Comparison of ENCODE assay signal across 8 cellular contexts in the genomic region with DNA sequence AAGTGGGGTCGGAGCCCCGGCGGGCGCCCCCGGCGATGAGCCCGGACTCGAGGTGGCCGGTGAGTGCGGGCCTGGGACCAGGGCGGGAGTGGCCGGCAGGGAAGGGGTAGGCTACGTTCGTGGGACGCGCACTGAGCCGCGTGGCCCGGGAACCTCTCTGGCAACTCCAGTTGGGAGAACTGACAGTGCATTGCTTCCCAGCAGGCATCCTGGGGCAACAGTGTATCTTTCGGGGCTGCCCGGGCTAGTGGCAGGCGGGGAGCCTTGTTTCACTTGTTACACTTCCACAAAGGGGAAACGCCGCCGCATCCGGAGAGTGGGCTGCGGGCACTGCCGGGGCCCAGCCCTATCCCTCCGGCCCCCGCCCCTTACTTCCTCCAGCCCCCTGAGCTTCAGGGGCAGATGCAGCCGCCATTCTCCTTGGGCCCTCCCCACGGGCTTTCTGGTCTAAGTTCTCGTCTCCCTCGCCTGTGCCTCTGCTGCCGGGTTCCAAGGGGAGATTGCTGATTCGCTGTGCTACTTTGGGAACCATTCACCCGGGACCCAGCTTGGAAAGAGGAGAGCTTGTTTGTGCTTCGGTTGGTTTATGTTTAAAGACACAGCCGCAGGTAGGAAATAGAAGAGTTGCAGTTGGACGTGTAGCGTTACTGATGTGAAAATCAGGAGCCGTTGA. TPM values are rescaled to one million over a fixed set of nuclear protein-coding genes. Genes with fewer than 3 reads are reported as not detected.
DNase-seq lines count a peak whose midpoint lies in the region; TF ChIP-seq lines count a peak whose summit lies in the region.

No MANE protein-coding gene starts in this region.

- H3K9me3 ChIP-seq in endocrine pancreas (ENCODE audit: control insufficient read depth, low read length) (no peaks in the 10 kb centered on the region), muscle layer of duodenum (ENCODE audit: control insufficient read depth in 1 of 2, low read length in 2 of 2) (no peaks in the 10 kb centered on the region)

- H3K4me1 ChIP-seq in endocrine pancreas (ENCODE audit: control insufficient read depth, insufficient read depth, low read length) (no peaks in the 10 kb centered on the region), muscle layer of duodenum (ENCODE audit: control insufficient read depth in 1 of 2, insufficient read depth in 2 of 2, low read length in 2 of 2) (peaks cover 9 to 20% of the 10 kb centered on the region in 2 donors)

- CTCF ChIA-PET in activated CD4-positive, alpha-beta T cell treated with anti-CD3 and anti-CD28 coated beads, Interleukin-2, amount 10 ng/mL, durations not matched to agents 7 days and 5 days (lab: Charles Lee): interaction anchor here (0.9 to 9.2 kb wide), 4 partner anchors 14 to 369 kb away, joined by 3 to 93 read pairs (median 5); a partner anchor contains a TSS

- H3K27me3 ChIP-seq in HL-60 (ENCODE audit: insufficient read depth, poor library complexity, severe bottlenecking) (no peaks in the 10 kb centered on the region), endocrine pancreas (ENCODE audit: control insufficient read depth, insufficient read depth, low read length) (no peaks in the 10 kb centered on the region), muscle layer of duodenum (ENCODE audit: low read depth, low read length) (no peaks in the 10 kb centered on the region)

- DNase-seq in SIG-M5 treated with dmso at 0.1 percent for 504 hours (lab: John Stamatoyannopoulos, UW; ENCODE audit: unreplicated experiment) (peak; percentile 31), SIG-M5 (lab: John Stamatoyannopoulos, UW) (no peak), HL-60 (ENCODE audit: low read depth in 1 of 2, low spot score in 1 of 2) (peak in 1 of 2 experiments; percentile 68), ureter (ENCODE audit: low spot score) (peak; percentile 47), NCI-H2029 treated with DMSO at 0.1 percent for 48 hours (lab: John Stamatoyannopoulos, UW) (no peak)
- DNase-seq in activated CD4-positive, alpha-beta T cell treated with anti-CD3 and anti-CD28 coated beads, Interleukin-2, amount 10 ng/mL, durations not matched to agents 7 days and 5 days: peak; percentile 65

- no peaks in the 10 kb centered on the region for H3K27me3 Mint-ChIP-seq in activated CD4-positive, alpha-beta T cell treated with anti-CD3 and anti-CD28 coated beads, Interleukin-2, amount 10 ng/mL, durations not matched to agents 7 days and 5 days

- H3K9ac ChIP-seq in endocrine pancreas (ENCODE audit: control insufficient read depth, insufficient read depth, low read length): peak overlapping the region; percentile 92

- H3K4me3 ChIP-seq in HL-60 (replicated peaks; ENCODE audit: insufficient read depth, low read length): peak overlapping the region; percentile 90
- H3K4me3 ChIP-seq in endocrine pancreas (ENCODE audit: control insufficient read depth, insufficient read depth, low read length): peak overlapping the region; percentile 48
- peak overlapping the region; percentile 71 to 85 for H3K4me3 ChIP-seq in muscle layer of duodenum (ENCODE audit: low read depth in 1 of 2, low read length in 2 of 2)

- POLR2A ChIA-PET in activated CD4-positive, alpha-beta T cell treated with anti-CD3 and anti-CD28 coated beads, Interleukin-2, amount 10 ng/mL, durations not matched to agents 7 days and 5 days (lab: Charles Lee): interaction anchor here (1.0 to 1.5 kb wide), 2 partner anchors 60 to 369 kb away, joined by 3 read pairs; a partner anchor contains a TSS

- peaks cover 65% of the 10 kb centered on the region for H3K4me1 Mint-ChIP-seq in activated CD4-positive, alpha-beta T cell treated with anti-CD3 and anti-CD28 coated beads, Interleukin-2, amount 10 ng/mL, durations not matched to agents 7 days and 5 days

- peak overlapping the region; percentile 100 for H3K27ac ChIP-seq in HL-60 (replicated peaks)
- peak overlapping the region; percentile 85 for H3K27ac ChIP-seq in muscle layer of duodenum (ENCODE audit: low read length)

- TF ChIP-seq CTCF in HL-60 (IDR thresholded peaks at IDR 0.05; ENCODE audit: insufficient read depth, low read length): no peak

- H3K36me3 ChIP-seq in endocrine pancreas (ENCODE audit: control insufficient read depth, insufficient read depth, low read length) (no peaks in the 10 kb centered on the region), muscle layer of duodenum (ENCODE audit: control insufficient read depth in 1 of 2, insufficient read depth in 2 of 2, low read length in 2 of 2) (peaks cover 15 to 28% of the 10 kb centered on the region in 2 donors)

- peaks cover 35% of the 10 kb centered on the region for H3K36me3 Mint-ChIP-seq in activated CD4-positive, alpha-beta T cell treated with anti-CD3 and anti-CD28 coated beads, Interleukin-2, amount 10 ng/mL, durations not matched to agents 7 days and 5 days (ENCODE audit: low read depth)

- no peaks in the 10 kb centered on the region for H3K9me3 Mint-ChIP-seq in activated CD4-positive, alpha-beta T cell treated with anti-CD3 and anti-CD28 coated beads, Interleukin-2, amount 10 ng/mL, durations not matched to agents 7 days and 5 days

- peak overlapping the region; percentile 88 for H3K27ac Mint-ChIP-seq in activated CD4-positive, alpha-beta T cell treated with anti-CD3 and anti-CD28 coated beads, Interleukin-2, amount 10 ng/mL, durations not matched to agents 7 days and 5 days

- H3K4me3 Mint-ChIP-seq in activated CD4-positive, alpha-beta T cell treated with anti-CD3 and anti-CD28 coated beads, Interleukin-2, amount 10 ng/mL, durations not matched to agents 7 days and 5 days: peak overlapping the region; percentile 91

RNA-seq across cellular contexts. Expression of a gene that starts 0.7 kb away (rescaled TPM):
- 10 to 100 TPM; 51.3 to 51.6 TPM for total RNA-seq in activated CD4-positive, alpha-beta T cell treated with anti-CD3 and anti-CD28 coated beads, Interleukin-2, amount 10 ng/mL, durations not matched to agents 7 days and 5 days
- 18.6 TPM for total RNA-seq in ureter

RNA-seq across cellular contexts. Expression of a gene that starts 17.5 kb away (rescaled TPM):
- 10 to 100 TPM; 42.3 to 47.9 TPM for total RNA-seq in activated CD4-positive, alpha-beta T cell treated with anti-CD3 and anti-CD28 coated beads, Interleukin-2, amount 10 ng/mL, durations not matched to agents 7 days and 5 days
- 25.3 TPM for total RNA-seq in ureter

RNA-seq across cellular contexts. Expression of a gene that starts 28.6 kb away (rescaled TPM):
- total RNA-seq in activated CD4-positive, alpha-beta T cell treated with anti-CD3 and anti-CD28 coated beads, Interleukin-2, amount 10 ng/mL, durations not matched to agents 7 days and 5 days: under 1 TPM in 1 of 2 experiments, not detected in 1; 0.25 TPM
- 0.29 TPM for total RNA-seq in ureter

RNA-seq across cellular contexts. Expression of a gene that starts 37.5 kb away (rescaled TPM):
- total RNA-seq in activated CD4-positive, alpha-beta T cell treated with anti-CD3 and anti-CD28 coated beads, Interleukin-2, amount 10 ng/mL, durations not matched to agents 7 days and 5 days: 10 to 100 TPM; 18.8 to 19.0 TPM
- total RNA-seq in ureter: 24.3 TPM

Comparison
In these comparisons a context has a peak if more than half of its experiments do, and no peak if none do; other contexts are left out.
1. DNase-seq: peak in SIG-M5 treated with dmso at 0.1 percent for 504 hours (single experiment), activated CD4-positive, alpha-beta T cell treated with anti-CD3 and anti-CD28 coated beads, Interleukin-2, amount 10 ng/mL, durations not matched to agents 7 days and 5 days (single experiment) and ureter (single experiment); none in SIG-M5 (single experiment) and NCI-H2029 treated with DMSO at 0.1 percent for 48 hours (single experiment).
2. Peak in every context shown above with its lines, with median percentiles within 50 percentile points of each other: H3K4me3 ChIP-seq.